ENCODE assay signal across 8 cellular contexts in genomic region chr2:170817247-170817998, GRCh38. TPM values are rescaled to one million over a fixed set of nuclear protein-coding genes. Genes with fewer than 3 reads are reported as not detected.
A peak's percentile ranks its signal among the peaks of the same experiment; 100 is the strongest.
DNase-seq lines count a peak whose midpoint lies in the region; ATAC-seq and TF ChIP-seq lines count a peak whose summit lies in the region.

No MANE protein-coding gene starts in this region.

- no peak for DNase-seq in CD8-positive, alpha-beta T cell
- DNase-seq in HFF-Myc (ENCODE audit: extremely low read depth, low read depth) (no peak), WERI-Rb-1 (peak; percentile 36), fibroblast of lung (ENCODE audit: low read depth in 2 of 2) (peak; percentile 27 to 39), pons (ENCODE audit: low spot score) (no peak), posterior vena cava (ENCODE audit: low spot score) (no peak), globus pallidus (ENCODE audit: low spot score) (no peak)

- peak overlapping the region; percentile 59 for H3K4me3 Mint-ChIP-seq in CD8-positive, alpha-beta T cell

- no peaks in the 10 kb centered on the region for H3K79me2 ChIP-seq in fibroblast of lung (ENCODE audit: control insufficient read depth, insufficient read depth, low read length)

- H3K4me1 ChIP-seq in CD8-positive, alpha-beta T cell (ENCODE audit: insufficient read depth, low read length) = peaks cover 72% of the 10 kb centered on the region
- H3K4me1 ChIP-seq in fibroblast of lung (ENCODE audit: control insufficient read depth, extremely low read depth, insufficient read depth, low read length) (peaks cover 3% of the 10 kb centered on the region), rectal smooth muscle tissue (ENCODE audit: control insufficient read depth, insufficient read depth, low read length) (peaks cover 11% of the 10 kb centered on the region)

- H3K4me3 ChIP-seq in CD8-positive, alpha-beta T cell (ENCODE audit: low read depth, low read length) = peak overlapping the region; percentile 56
- H3K4me3 ChIP-seq in HFF-Myc (replicated peaks; ENCODE audit: low read depth, low read length) (peak overlapping the region; percentile 0; the same call in 1 of the 2 replicates), WERI-Rb-1 (ENCODE audit: low read depth, low read length) (peak overlapping the region; percentile 87), fibroblast of lung (replicated peaks in 1 of 4; ENCODE audit: control extremely low read depth in 1 of 4, insufficient read depth in 1 of 4, low read depth in 3 of 4, low read length in 4 of 4) (peak overlapping the region; percentile 15 to 48 (median 32)), rectal smooth muscle tissue (ENCODE audit: low read length) (peak overlapping the region; percentile 72)

- no peak overlapping the region for H3K27ac ChIP-seq in CD8-positive, alpha-beta T cell (ENCODE audit: low read depth, low read length)
- H3K27ac ChIP-seq in WERI-Rb-1 (peak overlapping the region; percentile 75), fibroblast of lung (ENCODE audit: insufficient read depth, low read length) (no peak overlapping the region), rectal smooth muscle tissue (ENCODE audit: low read depth, low read length) (no peak overlapping the region)

- POLR2A ChIA-PET in CD8-positive, alpha-beta T cell (lab: Charles Lee) = no interaction called here

- peak overlapping the region; percentile 90 for H3K4me2 ChIP-seq in fibroblast of lung (ENCODE audit: extremely low read depth, insufficient read depth, low read length)

- H3K27ac Mint-ChIP-seq in CD8-positive, alpha-beta T cell = no peak overlapping the region

- H3K36me3 ChIP-seq in CD8-positive, alpha-beta T cell (ENCODE audit: insufficient read depth, low read length) = no peaks in the 10 kb centered on the region
- H3K36me3 ChIP-seq in WERI-Rb-1 = no peaks in the 10 kb centered on the region; the same call in 1 of the 2 replicates
- H3K36me3 ChIP-seq in fibroblast of lung (ENCODE audit: control insufficient read depth, insufficient read depth, low read length) = no peaks in the 10 kb centered on the region
- no peaks in the 10 kb centered on the region for H3K36me3 ChIP-seq in rectal smooth muscle tissue (ENCODE audit: control insufficient read depth, insufficient read depth, low read length)

- CTCF ChIA-PET in CD8-positive, alpha-beta T cell (lab: Charles Lee) = interaction anchor here (0.7 to 7.7 kb wide), 10 partner anchors 7 to 619 kb away, joined by 3 to 149 read pairs (median 5); no protein-coding TSS in a partner anchor

- H4K20me1 ChIP-seq in fibroblast of lung (ENCODE audit: control insufficient read depth, extremely low read depth, insufficient read depth, low read length) = no peaks in the 10 kb centered on the region

- H3K9me3 Mint-ChIP-seq in CD8-positive, alpha-beta T cell = no peaks in the 10 kb centered on the region

- no peak for TF ChIP-seq CTCF in CD8-positive, alpha-beta T cell (IDR thresholded peaks at IDR 0.05)
- TF ChIP-seq CTCF in HFF-Myc (IDR thresholded peaks at IDR 0.05; ENCODE audit: low read depth, low read length, missing control alignments) (no peak), WERI-Rb-1 (IDR thresholded peaks at IDR 0.05; ENCODE audit: low read depth, low read length) (no peak), fibroblast of lung (conservative IDR thresholded peaks at IDR 0.05 in 1 of 2, IDR thresholded peaks at IDR 0.05 in 1 of 2; ENCODE audit: low read depth in 1 of 2, low read length in 2 of 2) (no peak)

- H3K27me3 ChIP-seq in CD8-positive, alpha-beta T cell (ENCODE audit: insufficient read depth, low read length) = peaks cover 65% of the 10 kb centered on the region
- H3K27me3 ChIP-seq in WERI-Rb-1 (ENCODE audit: insufficient read depth, low read depth, severe bottlenecking) (no peaks in the 10 kb centered on the region), fibroblast of lung (ENCODE audit: control insufficient read depth, insufficient read depth, low read length) (peaks cover 76% of the 10 kb centered on the region), rectal smooth muscle tissue (ENCODE audit: control insufficient read depth, insufficient read depth, low read length) (peaks cover 75% of the 10 kb centered on the region)

- no peak overlapping the region for H2AFZ ChIP-seq in fibroblast of lung (ENCODE audit: low read length)

- H3K4me1 Mint-ChIP-seq in CD8-positive, alpha-beta T cell (ENCODE audit: low read depth) = peaks cover 64% of the 10 kb centered on the region

- peaks cover 81% of the 10 kb centered on the region for H3K27me3 Mint-ChIP-seq in CD8-positive, alpha-beta T cell (ENCODE audit: low read depth)

- intact Hi-C loops in CD8-positive, alpha-beta T cell (cut with DNase I, micrococcal nuclease) = loop anchor here (5.0 to 10.0 kb wide), 5 partner anchors 55 to 1265 kb away; partner anchors contain the start of gene SP5 (in 1 of the 2)
- intact Hi-C loops in posterior vena cava (cut with DNase I) = loop anchor here (10.0 kb wide), 4 partner anchors 103 to 453 kb away; partner anchors contain the start of gene SP5 (in 1 of the 2)

- ATAC-seq in CD8-positive, alpha-beta T cell = no peak

- no peak overlapping the region for H3K9ac ChIP-seq in fibroblast of lung (ENCODE audit: insufficient read depth, low read length)
- H3K9ac ChIP-seq in rectal smooth muscle tissue (ENCODE audit: low read length) = no peak overlapping the region

- no peaks in the 10 kb centered on the region for H3K36me3 Mint-ChIP-seq in CD8-positive, alpha-beta T cell

- no peaks in the 10 kb centered on the region for H3K9me3 ChIP-seq in CD8-positive, alpha-beta T cell (ENCODE audit: low read length)
- H3K9me3 ChIP-seq in WERI-Rb-1 (ENCODE audit: severe bottlenecking) = no peaks in the 10 kb centered on the region
- H3K9me3 ChIP-seq in fibroblast of lung (ENCODE audit: control insufficient read depth, insufficient read depth, low read depth, low read length) = no peaks in the 10 kb centered on the region

RNA-seq across cellular contexts. Expression of gene GAD1, which starts 0.7 kb away (rescaled TPM):
- total RNA-seq in CD8-positive, alpha-beta T cell = not detected
- 0.26 and 0.33 TPM in 2 replicates for total RNA-seq in fibroblast of lung
- 0.08 and 0.12 TPM in 2 replicates for polyA plus RNA-seq in fibroblast of lung
- polyA plus RNA-seq in fibroblast of lung (2012) = 0.30 TPM in 1 of 2 replicates, not detected in the other
- not detected in 2 replicates for polyA minus RNA-seq in fibroblast of lung (ENCODE audit: low replicate concordance)
- not detected for total RNA-seq in posterior vena cava

RNA-seq across cellular contexts. Expression of gene ERICH2, which starts 47.2 kb away (rescaled TPM):
- total RNA-seq in CD8-positive, alpha-beta T cell = not detected
- 3.1 and 4.1 TPM in 2 replicates for total RNA-seq in fibroblast of lung
- polyA plus RNA-seq in fibroblast of lung = 0.12 TPM in 1 of 2 replicates, not detected in the other
- 0.22 and 0.34 TPM in 2 replicates for polyA plus RNA-seq in fibroblast of lung (2012)
- polyA minus RNA-seq in fibroblast of lung (ENCODE audit: low replicate concordance) = not detected in 2 replicates
- total RNA-seq in posterior vena cava = under 1 TPM in 1 of 2 donors, not detected in 1; 0.74 TPM

Comparison
In these comparisons a context has a peak if more than half of its experiments do, and no peak if none do; other contexts are left out.
1. DNase-seq: peak in WERI-Rb-1 (single experiment) and fibroblast of lung (2 of 2); none in CD8-positive, alpha-beta T cell (0 of 7), HFF-Myc (single experiment), pons (single experiment), posterior vena cava (single experiment) and globus pallidus (single experiment).
2. H3K4me3 ChIP-seq: peak in every context shown above with its lines; median percentile 87 in WERI-Rb-1; 72 in rectal smooth muscle tissue; 56 in CD8-positive, alpha-beta T cell; 32 in fibroblast of lung; 0 in HFF-Myc.